In the genomic region with DNA sequence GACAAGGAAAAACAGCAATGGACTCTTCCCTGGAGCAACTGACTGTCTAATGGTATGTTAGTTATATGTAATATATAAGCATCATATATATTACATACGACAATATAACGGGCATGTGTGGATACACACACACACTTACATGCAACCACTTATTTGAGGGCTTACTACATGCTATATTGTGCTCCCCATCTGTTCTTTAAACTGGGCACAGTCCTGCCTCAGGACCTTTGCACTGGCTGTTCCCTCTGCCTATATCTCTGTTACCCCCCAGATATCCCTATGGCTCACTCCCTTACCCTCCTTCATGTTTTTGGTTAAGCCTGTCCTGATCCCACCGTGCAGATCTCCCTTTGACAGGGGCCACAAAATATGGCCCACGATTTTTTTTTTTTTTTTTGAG, we compare ENCODE assay signal across 23 cellular contexts. TPM values are rescaled to one million over a fixed set of nuclear protein-coding genes. Genes with fewer than 3 reads are reported as not detected.
A peak's percentile ranks its signal among the peaks of the same experiment; 100 is the strongest.
DNase-seq lines count a peak whose midpoint lies in the region; ATAC-seq and TF ChIP-seq lines count a peak whose summit lies in the region.
"Had no signal": no experiment of that assay in that cellular context is flagged by ENCODE, and none has a peak within 500 bp of the region (broad histone marks: within the 10 kb centered on the region; RNA-seq: fewer than 3 reads in every experiment).

No MANE protein-coding gene starts in this region.

- H3K79me2 ChIP-seq in neural progenitor cell (ENCODE audit: low read depth) = no peaks in the 10 kb centered on the region

- H2AFZ ChIP-seq in neural progenitor cell (replicated peaks) = no peak overlapping the region
- H2AFZ ChIP-seq: GM23338 had no signal

- no peaks in the 10 kb centered on the region for H4K20me1 ChIP-seq in neural progenitor cell (ENCODE audit: low read depth)

- TF ChIP-seq CTCF in neural progenitor cell (IDR thresholded peaks at IDR 0.05) = no peak

- peak overlapping the region; percentile 4 for H3K27ac Mint-ChIP-seq in T-helper 1 cell treated with Interleukin-12 subunit alpha and Interleukin-12 subunit beta and Interleukin-4 antibody, amounts not matched to agents 30 μg/mL and 1 μg/mL, for 36 hours
- H3K27ac Mint-ChIP-seq in activated naive CD4-positive, alpha-beta T cell treated with anti-CD3 and anti-CD28 coated beads, Interleukin-2, amount 50 U/mL, for 24 hours = peak overlapping the region; percentile 11
- H3K27ac Mint-ChIP-seq in activated naive CD4-positive, alpha-beta T cell treated with anti-CD3 and anti-CD28 coated beads, Interleukin-2, amount 10 ng/mL, durations not matched to agents 7 days and 5 days = no peak overlapping the region
- peak overlapping the region; percentile 27 for H3K27ac Mint-ChIP-seq in activated naive CD8-positive, alpha-beta T cell treated with anti-CD3 and anti-CD28 coated beads, Interleukin-2, amount 10 ng/mL, durations not matched to agents 7 days and 5 days
- no peak overlapping the region for H3K27ac Mint-ChIP-seq in neural progenitor cell
- H3K27ac Mint-ChIP-seq: B cell; CD8-positive, alpha-beta T cell; GM23338; H9; HFFc6 had no signal

- H3K36me3 ChIP-seq in neural progenitor cell = no peaks in the 10 kb centered on the region

- no peak for DNase-seq in T-helper 1 cell
- no peak for DNase-seq in activated naive CD4-positive, alpha-beta T cell treated with anti-CD3 and anti-CD28 coated beads, Interleukin-2, amount 10 ng/mL, durations not matched to agents 7 days and 5 days
- DNase-seq in activated naive CD8-positive, alpha-beta T cell treated with anti-CD3 and anti-CD28 coated beads, Interleukin-2, amount 10 ng/mL, durations not matched to agents 7 days and 5 days = no peak
- DNase-seq in neural progenitor cell (ENCODE audit: low spot score) = no peak
- DNase-seq in SKM-1 (lab: John Stamatoyannopoulos, UW; ENCODE audit: unreplicated experiment) = no peak
- no peak for DNase-seq in NCI-H1694 treated with DMSO at 0.1 percent for 48 hours (lab: John Stamatoyannopoulos, UW)
- DNase-seq: Caco-2; CD4-positive, CD25-positive, alpha-beta regulatory T cell; CD8-positive, alpha-beta T cell; DMS79; EL; GDM1; H9; HFFc6 had no signal

- no peaks in the 10 kb centered on the region for H3F3A ChIP-seq in neural progenitor cell (ENCODE audit: low read depth)

- H3K9me3 ChIP-seq in neural progenitor cell (ENCODE audit: low read depth) = no peaks in the 10 kb centered on the region
- H3K9me3 ChIP-seq: BLaER1, Caco-2 had no signal

- H3K4me3 ChIP-seq in neural progenitor cell = no peak overlapping the region
- H3K4me3 ChIP-seq: BLaER1, GM12878, GM23338 had no signal

- no peak overlapping the region for H3K9ac ChIP-seq in neural progenitor cell
- H3K9ac ChIP-seq: BLaER1 had no signal

- POLR2A ChIA-PET in activated naive CD8-positive, alpha-beta T cell treated with anti-CD3 and anti-CD28 coated beads, Interleukin-2, amount 10 ng/mL, durations not matched to agents 7 days and 5 days (lab: Charles Lee) = no interaction called here

- H3K9me3 Mint-ChIP-seq in T-helper 1 cell treated with Interleukin-12 subunit alpha and Interleukin-12 subunit beta and Interleukin-4 antibody, amounts not matched to agents 30 μg/mL and 1 μg/mL, for 36 hours = no peaks in the 10 kb centered on the region
- H3K9me3 Mint-ChIP-seq in activated naive CD4-positive, alpha-beta T cell treated with anti-CD3 and anti-CD28 coated beads, Interleukin-2, amount 50 U/mL, for 24 hours = no peaks in the 10 kb centered on the region
- H3K9me3 Mint-ChIP-seq in activated naive CD4-positive, alpha-beta T cell treated with anti-CD3 and anti-CD28 coated beads, Interleukin-2, amount 10 ng/mL, durations not matched to agents 7 days and 5 days = no peaks in the 10 kb centered on the region
- no peaks in the 10 kb centered on the region for H3K9me3 Mint-ChIP-seq in activated naive CD8-positive, alpha-beta T cell treated with anti-CD3 and anti-CD28 coated beads, Interleukin-2, amount 10 ng/mL, durations not matched to agents 7 days and 5 days
- H3K9me3 Mint-ChIP-seq in neural progenitor cell = peaks cover 2% of the 10 kb centered on the region
- H3K9me3 Mint-ChIP-seq: CD4-positive, CD25-positive, alpha-beta regulatory T cell; CD8-positive, alpha-beta T cell; H9; HFFc6 had no signal

- H3K27me3 Mint-ChIP-seq in T-helper 1 cell treated with Interleukin-12 subunit alpha and Interleukin-12 subunit beta and Interleukin-4 antibody, amounts not matched to agents 30 μg/mL and 1 μg/mL, for 36 hours (ENCODE audit: low read depth) = no peaks in the 10 kb centered on the region
- no peaks in the 10 kb centered on the region for H3K27me3 Mint-ChIP-seq in activated naive CD4-positive, alpha-beta T cell treated with anti-CD3 and anti-CD28 coated beads, Interleukin-2, amount 50 U/mL, for 24 hours
- no peaks in the 10 kb centered on the region for H3K27me3 Mint-ChIP-seq in activated naive CD4-positive, alpha-beta T cell treated with anti-CD3 and anti-CD28 coated beads, Interleukin-2, amount 10 ng/mL, durations not matched to agents 7 days and 5 days
- no peaks in the 10 kb centered on the region for H3K27me3 Mint-ChIP-seq in activated naive CD8-positive, alpha-beta T cell treated with anti-CD3 and anti-CD28 coated beads, Interleukin-2, amount 10 ng/mL, durations not matched to agents 7 days and 5 days
- H3K27me3 Mint-ChIP-seq in neural progenitor cell (ENCODE audit: insufficient read depth, low read depth) = peaks cover 5% of the 10 kb centered on the region
- H3K27me3 Mint-ChIP-seq: B cell; CD4-positive, CD25-positive, alpha-beta regulatory T cell had no signal

- H3K36me3 Mint-ChIP-seq in T-helper 1 cell treated with Interleukin-12 subunit alpha and Interleukin-12 subunit beta and Interleukin-4 antibody, amounts not matched to agents 30 μg/mL and 1 μg/mL, for 36 hours (ENCODE audit: low read depth) = peaks cover 9% of the 10 kb centered on the region
- H3K36me3 Mint-ChIP-seq in activated naive CD4-positive, alpha-beta T cell treated with anti-CD3 and anti-CD28 coated beads, Interleukin-2, amount 50 U/mL, for 24 hours = peaks cover 1% of the 10 kb centered on the region
- peaks cover 22% of the 10 kb centered on the region for H3K36me3 Mint-ChIP-seq in activated naive CD4-positive, alpha-beta T cell treated with anti-CD3 and anti-CD28 coated beads, Interleukin-2, amount 10 ng/mL, durations not matched to agents 7 days and 5 days
- H3K36me3 Mint-ChIP-seq in activated naive CD8-positive, alpha-beta T cell treated with anti-CD3 and anti-CD28 coated beads, Interleukin-2, amount 10 ng/mL, durations not matched to agents 7 days and 5 days = peaks cover 16% of the 10 kb centered on the region
- no peaks in the 10 kb centered on the region for H3K36me3 Mint-ChIP-seq in neural progenitor cell

- H3K27ac ChIP-seq in neural progenitor cell = no peak overlapping the region
- H3K27ac ChIP-seq: 22Rv1, BLaER1, C4-2B had no signal

- CTCF ChIA-PET in activated naive CD4-positive, alpha-beta T cell treated with anti-CD3 and anti-CD28 coated beads, Interleukin-2, amount 10 ng/mL, durations not matched to agents 7 days and 5 days (lab: Charles Lee) = interaction anchor here (2.5 kb wide), 1 partner anchor 11 kb away, joined by 11 read pairs; no protein-coding TSS in a partner anchor

- H3K4me3 Mint-ChIP-seq in T-helper 1 cell treated with Interleukin-12 subunit alpha and Interleukin-12 subunit beta and Interleukin-4 antibody, amounts not matched to agents 30 μg/mL and 1 μg/mL, for 36 hours = no peak overlapping the region
- H3K4me3 Mint-ChIP-seq in activated naive CD4-positive, alpha-beta T cell treated with anti-CD3 and anti-CD28 coated beads, Interleukin-2, amount 50 U/mL, for 24 hours = no peak overlapping the region
- H3K4me3 Mint-ChIP-seq in activated naive CD4-positive, alpha-beta T cell treated with anti-CD3 and anti-CD28 coated beads, Interleukin-2, amount 10 ng/mL, durations not matched to agents 7 days and 5 days = no peak overlapping the region
- no peak overlapping the region for H3K4me3 Mint-ChIP-seq in activated naive CD8-positive, alpha-beta T cell treated with anti-CD3 and anti-CD28 coated beads, Interleukin-2, amount 10 ng/mL, durations not matched to agents 7 days and 5 days
- peak overlapping the region; percentile 57 for H3K4me3 Mint-ChIP-seq in neural progenitor cell
- H3K4me3 Mint-ChIP-seq: B cell; CD4-positive, CD25-positive, alpha-beta regulatory T cell; CD8-positive, alpha-beta T cell; GM23338; H9; HFFc6 had no signal

- no peaks in the 10 kb centered on the region for H3K4me1 ChIP-seq in neural progenitor cell
- H3K4me1 ChIP-seq: Caco-2 had no signal

- H3K4me2 ChIP-seq in neural progenitor cell = no peak overlapping the region
- H3K4me2 ChIP-seq: BLaER1, GM23338 had no signal

- ATAC-seq in activated naive CD8-positive, alpha-beta T cell treated with anti-CD3 and anti-CD28 coated beads, Interleukin-2, amount 10 ng/mL, durations not matched to agents 7 days and 5 days (ENCODE audit: low read depth) = no peak
- ATAC-seq: CD8-positive, alpha-beta T cell; GM12878; GM23338; HCT116 had no signal

- H3K4me1 Mint-ChIP-seq in T-helper 1 cell treated with Interleukin-12 subunit alpha and Interleukin-12 subunit beta and Interleukin-4 antibody, amounts not matched to agents 30 μg/mL and 1 μg/mL, for 36 hours (ENCODE audit: low read depth) = peaks cover 2% of the 10 kb centered on the region
- H3K4me1 Mint-ChIP-seq in activated naive CD4-positive, alpha-beta T cell treated with anti-CD3 and anti-CD28 coated beads, Interleukin-2, amount 50 U/mL, for 24 hours = no peaks in the 10 kb centered on the region
- no peaks in the 10 kb centered on the region for H3K4me1 Mint-ChIP-seq in activated naive CD4-positive, alpha-beta T cell treated with anti-CD3 and anti-CD28 coated beads, Interleukin-2, amount 10 ng/mL, durations not matched to agents 7 days and 5 days
- no peaks in the 10 kb centered on the region for H3K4me1 Mint-ChIP-seq in activated naive CD8-positive, alpha-beta T cell treated with anti-CD3 and anti-CD28 coated beads, Interleukin-2, amount 10 ng/mL, durations not matched to agents 7 days and 5 days
- H3K4me1 Mint-ChIP-seq in neural progenitor cell = no peaks in the 10 kb centered on the region
- H3K4me1 Mint-ChIP-seq: GM23338, H9 had no signal

- H3K27me3 ChIP-seq in neural progenitor cell = no peaks in the 10 kb centered on the region
- H3K27me3 ChIP-seq: BLaER1 had no signal

RNA-seq across cellular contexts. Expression of a gene that starts 10.2 kb away (rescaled TPM):
- 10 to 100 TPM; 14.1 to 14.3 TPM for total RNA-seq in activated naive CD8-positive, alpha-beta T cell treated with anti-CD3 and anti-CD28 coated beads, Interleukin-2, amount 10 ng/mL, durations not matched to agents 7 days and 5 days
- 0.37 TPM in 1 of 2 replicates, not detected in the other for total RNA-seq in neural progenitor cell (ENCODE audit: low replicate concordance)

RNA-seq across cellular contexts. Expression of a gene that starts 29.7 kb away (rescaled TPM):
- 10 to 100 TPM; 12.5 to 12.6 TPM for total RNA-seq in activated naive CD8-positive, alpha-beta T cell treated with anti-CD3 and anti-CD28 coated beads, Interleukin-2, amount 10 ng/mL, durations not matched to agents 7 days and 5 days
- 6.9 and 13.9 TPM in 2 replicates for total RNA-seq in neural progenitor cell (ENCODE audit: low replicate concordance)

RNA-seq across cellular contexts. Expression of a gene that starts 46.2 kb away (rescaled TPM):
- 10 to 100 TPM; 22.8 to 25.5 TPM for total RNA-seq in activated naive CD8-positive, alpha-beta T cell treated with anti-CD3 and anti-CD28 coated beads, Interleukin-2, amount 10 ng/mL, durations not matched to agents 7 days and 5 days
- 49.7 and 108 TPM in 2 replicates for total RNA-seq in neural progenitor cell (ENCODE audit: low replicate concordance)

Comparison
In these comparisons a context has a peak if more than half of its experiments do, and no peak if none do; other contexts are left out.
1. H3K27ac Mint-ChIP-seq: peak in T-helper 1 cell treated with Interleukin-12 subunit alpha and Interleukin-12 subunit beta and Interleukin-4 antibody, amounts not matched to agents 30 μg/mL and 1 μg/mL, for 36 hours (single experiment), activated naive CD4-positive, alpha-beta T cell treated with anti-CD3 and anti-CD28 coated beads, Interleukin-2, amount 50 U/mL, for 24 hours (single experiment) and activated naive CD8-positive, alpha-beta T cell treated with anti-CD3 and anti-CD28 coated beads, Interleukin-2, amount 10 ng/mL, durations not matched to agents 7 days and 5 days (single experiment); none in activated naive CD4-positive, alpha-beta T cell treated with anti-CD3 and anti-CD28 coated beads, Interleukin-2, amount 10 ng/mL, durations not matched to agents 7 days and 5 days (single experiment) and neural progenitor cell (single experiment).
2. RNA of a gene that starts 10.2 kb away (total RNA-seq): 14.1 to 14.3 TPM in activated naive CD8-positive, alpha-beta T cell treated with anti-CD3 and anti-CD28 coated beads, Interleukin-2, amount 10 ng/mL, durations not matched to agents 7 days and 5 days; 0.37 TPM in neural progenitor cell; every median in the first group is over 10 times any median in the second.